In the genomic region with DNA sequence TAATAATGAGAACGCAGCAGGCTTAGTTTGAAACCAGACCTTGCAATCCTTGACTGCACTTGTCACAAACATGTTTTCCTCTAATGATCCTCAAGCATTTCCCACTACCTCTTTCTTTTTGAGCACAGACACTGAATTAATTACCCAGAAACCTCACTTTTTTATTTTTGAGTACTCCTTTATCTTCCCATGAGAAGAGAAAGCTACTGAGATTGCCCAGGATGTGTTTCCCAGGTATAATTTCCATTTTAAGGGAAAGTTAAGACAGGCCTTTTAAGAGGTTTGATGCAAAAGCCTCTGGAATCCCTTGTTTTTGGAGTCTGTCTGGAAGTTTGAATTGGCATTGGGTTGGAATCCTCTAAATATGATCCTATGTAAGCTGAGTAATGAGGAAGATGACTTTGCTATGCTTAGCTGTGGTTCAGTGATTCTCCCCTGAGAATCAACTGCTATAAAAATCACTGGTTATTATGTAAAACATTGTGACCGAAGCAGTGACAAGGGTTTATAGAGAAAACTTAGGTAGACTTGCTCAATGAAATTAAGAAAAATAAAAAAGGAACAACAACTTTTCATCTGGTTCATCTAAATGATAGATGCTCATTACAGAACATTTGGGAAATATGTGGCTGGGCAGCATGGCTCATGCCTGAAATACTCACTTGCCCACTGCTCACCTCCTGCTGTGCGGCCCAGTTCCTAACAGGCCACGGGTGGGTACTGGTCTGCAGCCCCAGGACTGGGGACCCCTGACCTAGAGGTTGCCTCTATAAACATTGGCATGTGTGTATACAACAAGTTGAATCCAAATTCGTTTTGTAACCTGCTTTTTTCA, we compare ENCODE assay signal across 9 cellular contexts. TPM values are rescaled to one million over a fixed set of nuclear protein-coding genes. Genes with fewer than 3 reads are reported as not detected.
DNase-seq lines count a peak whose midpoint lies in the region; ATAC-seq, FAIRE-seq and TF ChIP-seq lines count a peak whose summit lies in the region.
"Had no signal": no experiment of that assay in that cellular context is flagged by ENCODE, and none has a peak within 500 bp of the region (broad histone marks: within the 10 kb centered on the region; RNA-seq: fewer than 3 reads in every experiment).

No MANE protein-coding gene starts in this region.

- TF ChIP-seq CTCF in OCI-LY1 (IDR thresholded peaks at IDR 0.05; ENCODE audit: low read length) (no peak), kidney (IDR thresholded peaks at IDR 0.05; ENCODE audit: borderline replicate concordance, extremely low read depth, insufficient read depth) (no peak)

- intact Hi-C loops in kidney (cut with DNase I): no loop called here

- H3K4me3 ChIP-seq in OCI-LY1 (ENCODE audit: low read depth, low read length, poor library complexity, severe bottlenecking): peak overlapping the region; percentile 46
- H3K4me3 ChIP-seq in kidney (ENCODE audit: low read length in 2 of 2): no peak overlapping the region

- H3K9ac ChIP-seq in OCI-LY1 (ENCODE audit: low read length): peak overlapping the region; percentile 75
- H3K9ac ChIP-seq in kidney (ENCODE audit: low read length in 2 of 2): no peak overlapping the region

- peak; percentile 86 for DNase-seq in naive B cell
- no peak for DNase-seq in NCI-H748 treated with DMSO at 0.1 percent for 48 hours (lab: John Stamatoyannopoulos, UW)
- no peak for DNase-seq in medulla oblongata (ENCODE audit: extremely low spot score)
- DNase-seq in kidney: no peak
- DNase-seq: naive thymus-derived CD8-positive, alpha-beta T cell; stimulated activated naive CD8-positive, alpha-beta T cell treated with anti-CD3 and anti-CD28 coated beads, Interleukin-15, Interleukin-2, amounts not matched to agents 100 U/mL and 50 U/mL, for 24 hours had no signal

- H2AFZ ChIP-seq in OCI-LY1 (ENCODE audit: low read length): no peak overlapping the region

- no peaks in the 10 kb centered on the region for H3K27me3 Mint-ChIP-seq in naive B cell
- H3K27me3 Mint-ChIP-seq: naive thymus-derived CD8-positive, alpha-beta T cell had no signal

- no peaks in the 10 kb centered on the region for H3K9me3 Mint-ChIP-seq in naive B cell
- H3K9me3 Mint-ChIP-seq: naive thymus-derived CD8-positive, alpha-beta T cell had no signal

- peak overlapping the region; percentile 72 for H3K4me2 ChIP-seq in OCI-LY1 (ENCODE audit: low read length)

- H3F3A ChIP-seq in OCI-LY1 (ENCODE audit: insufficient read depth, low read length): peaks cover 18% of the 10 kb centered on the region

- no peaks in the 10 kb centered on the region for H3K27me3 ChIP-seq in OCI-LY1 (ENCODE audit: insufficient read depth, low read length)

- H3K79me2 ChIP-seq in OCI-LY1 (ENCODE audit: insufficient read depth, low read length): peaks cover under 1% of the 10 kb centered on the region; the same call in 1 of the 2 replicates

- H3K36me3 ChIP-seq in OCI-LY1 (ENCODE audit: insufficient read depth, low read length) (no peaks in the 10 kb centered on the region), kidney (ENCODE audit: control insufficient read depth in 1 of 2, insufficient read depth in 2 of 2, low read length in 2 of 2) (no peaks in the 10 kb centered on the region)

- peaks cover 99% of the 10 kb centered on the region for H3K4me1 ChIP-seq in OCI-LY1 (ENCODE audit: insufficient read depth, low read length, severe bottlenecking)
- H3K4me1 ChIP-seq in kidney (ENCODE audit: control insufficient read depth in 1 of 2, insufficient read depth in 1 of 2, low read depth in 1 of 2, low read length in 2 of 2): no peaks in the 10 kb centered on the region

- H4K20me1 ChIP-seq in OCI-LY1 (ENCODE audit: insufficient read depth, low read length): no peaks in the 10 kb centered on the region

- no peaks in the 10 kb centered on the region for H3K9me2 ChIP-seq in OCI-LY1 (ENCODE audit: low read depth, low read length)

- no peaks in the 10 kb centered on the region for H3K9me3 ChIP-seq in OCI-LY1 (ENCODE audit: low read length)
- H3K9me3 ChIP-seq in kidney (ENCODE audit: control insufficient read depth in 1 of 2, low read length in 2 of 2): no peaks in the 10 kb centered on the region

- peak overlapping the region; percentile 62 to 89 (median 77) for H3K4me3 Mint-ChIP-seq in naive B cell

- ATAC-seq in GM18498 (IDR thresholded peaks at IDR 0.05; ENCODE audit: unreplicated experiment): peak; percentile 45
- ATAC-seq in GM21737 (IDR thresholded peaks at IDR 0.05; ENCODE audit: unreplicated experiment): peak; percentile 45
- ATAC-seq in naive B cell (ENCODE audit: low read depth in 2 of 2): peak; percentile 85 to 87
- ATAC-seq: naive thymus-derived CD8-positive, alpha-beta T cell; stimulated activated naive CD8-positive, alpha-beta T cell treated with anti-CD3 and anti-CD28 coated beads, Interleukin-15, Interleukin-2, amounts not matched to agents 100 U/mL and 50 U/mL, for 24 hours had no signal

- H3K27ac ChIP-seq in OCI-LY1 (ENCODE audit: low read depth, low read length, poor library complexity, severe bottlenecking) (peak overlapping the region; percentile 100), kidney (ENCODE audit: low read depth in 2 of 2, low read length in 2 of 2) (no peak overlapping the region)

- H3K4me1 Mint-ChIP-seq in naive B cell: peaks cover 56 to 82% (median 73%) of the 10 kb centered on the region in 3 donors

- peak overlapping the region; percentile 69 to 99 (median 98) for H3K27ac Mint-ChIP-seq in naive B cell

- no peaks in the 10 kb centered on the region for H3K36me3 Mint-ChIP-seq in naive B cell

- FAIRE-seq in kidney (lab: Jason Lieb, UNC): no peak

RNA-seq across cellular contexts. Expression of a gene that starts 10.8 kb away (rescaled TPM):
- polyA plus RNA-seq in naive B cell (ENCODE audit: low read depth in 6 of 6) (100 to 1,000 TPM; 411 to 590 (median 456) TPM), kidney (ENCODE audit: insufficient read depth, low read depth, low replicate concordance) (0.17 TPM)
- 14.1 TPM for total RNA-seq in kidney

Comparison
In these comparisons a context has a peak if more than half of its experiments do, and no peak if none do; other contexts are left out.
1. RNA of a gene that starts 10.8 kb away (polyA plus RNA-seq): 411 to 590 TPM in naive B cell; 0.17 TPM in kidney (single experiment); every median in the first group is over 100 times any median in the second.
2. Peak in every context shown above with its lines, with median percentiles within 50 percentile points of each other: ATAC-seq.